In genomic region chr10:71014021-71014782, GRCh38 we compare ENCODE assay signal across 22 cellular contexts.
DNase-seq lines count a peak whose midpoint lies in the region; ATAC-seq and TF ChIP-seq lines count a peak whose summit lies in the region.
"Had no signal": no experiment of that assay in that cellular context is flagged by ENCODE, and none has a peak within 500 bp of the region (broad histone marks: within the 10 kb centered on the region; RNA-seq: fewer than 3 reads in every experiment).

No MANE protein-coding gene starts in this region.

- no peaks in the 10 kb centered on the region for H3K79me2 ChIP-seq in GM23338 (replicated peaks; ENCODE audit: insufficient read depth)

- no peaks in the 10 kb centered on the region for H3K9me2 ChIP-seq in GM23338 (ENCODE audit: insufficient read depth)

- H3K4me1 Mint-ChIP-seq in stimulated activated effector memory CD8-positive, alpha-beta T cell treated with anti-CD3 and anti-CD28 coated beads, Interleukin-12 subunit alpha, Interleukin-12 subunit beta, amount 100 ng/mL, for 72 hours: no peaks in the 10 kb centered on the region
- peaks cover 3% of the 10 kb centered on the region; the same call in 1 of the 3 replicates for H3K4me1 Mint-ChIP-seq in GM23338
- H3K4me1 Mint-ChIP-seq: B cell had no signal

- CTCF ChIA-PET in Panc1 (lab: Charles Lee): no interaction called here

- no peaks in the 10 kb centered on the region for H3K36me3 ChIP-seq in Panc1 (ENCODE audit: control insufficient read depth, insufficient read depth, low read length)
- H3K36me3 ChIP-seq in GM23338 (ENCODE audit: insufficient read depth): no peaks in the 10 kb centered on the region
- H3K36me3 ChIP-seq: SJSA1 had no signal

- H3K9me3 Mint-ChIP-seq in stimulated activated effector memory CD8-positive, alpha-beta T cell treated with anti-CD3 and anti-CD28 coated beads, Interleukin-12 subunit alpha, Interleukin-12 subunit beta, amount 100 ng/mL, for 72 hours: no peaks in the 10 kb centered on the region
- no peaks in the 10 kb centered on the region for H3K9me3 Mint-ChIP-seq in GM23338
- H3K9me3 Mint-ChIP-seq: CD4-positive, alpha-beta T cell; H9 had no signal

- no peaks in the 10 kb centered on the region; the same call in 1 of the 2 replicates for H4K20me1 ChIP-seq in GM23338 (replicated peaks; ENCODE audit: insufficient read depth)

- no peaks in the 10 kb centered on the region for H3F3A ChIP-seq in GM23338 (replicated peaks; ENCODE audit: low read depth)

- H3K9me3 ChIP-seq in Panc1 (ENCODE audit: control insufficient read depth, insufficient read depth, low read depth, low read length): no peaks in the 10 kb centered on the region
- H3K9me3 ChIP-seq: Caco-2, SJSA1 had no signal

- no TSS peak for BruUV-seq in Panc1 (replicated peaks; lab: Mats Ljungman, UMichigan)

- H3K4me1 ChIP-seq in Panc1 (ENCODE audit: control insufficient read depth, insufficient read depth, low read length) (no peaks in the 10 kb centered on the region), GM23338 (ENCODE audit: insufficient read depth) (no peaks in the 10 kb centered on the region)
- H3K4me1 ChIP-seq: Caco-2, SJSA1 had no signal

- intact Hi-C loops in Panc1 (cut with micrococcal nuclease; ENCODE audit: unreplicated experiment) (no loop called here), left cardiac atrium (cut with DNase I) (loop anchor here in 1 of 2 donors (10.0 kb wide), 1 partner anchor 171 kb away; no protein-coding TSS in a partner anchor)

- DNase-seq in NCI-H1092 treated with DMSO at 0.1 percent for 48 hours (lab: John Stamatoyannopoulos, UW): peak; percentile 5
- no peak for DNase-seq in NCI-H1092 (lab: John Stamatoyannopoulos, UW)
- no peak for DNase-seq in Panc1 (ENCODE audit: low read depth, low spot score)
- peak; percentile 65 for DNase-seq in left cardiac atrium
- DNase-seq in stimulated activated effector memory CD8-positive, alpha-beta T cell treated with anti-CD3 and anti-CD28 coated beads, Interleukin-12 subunit alpha, Interleukin-12 subunit beta, amount 100 ng/mL, for 72 hours (ENCODE audit: low spot score in 2 of 2): no peak
- DNase-seq in G401 (ENCODE audit: low spot score): no peak
- DNase-seq in GM23338 (ENCODE audit: low spot score): no peak
- DNase-seq: Caco-2; CD4-positive, alpha-beta T cell; GDM1; H9; NCI-H1436; NCI-H2029 treated with DMSO at 0.1 percent for 48 hours; NCI-H2171 treated with DMSO at 0.1 percent for 48 hours; NCI-H446; NCI-H526 treated with DMSO at 0.1 percent for 48 hours; OCI-M1; SW 1271 had no signal

- no peak overlapping the region for H3K27ac ChIP-seq in Panc1 (ENCODE audit: low read length)
- no peak overlapping the region for H3K27ac ChIP-seq in GM23338 (ENCODE audit: low read depth)
- H3K27ac ChIP-seq: 22Rv1, SJSA1 had no signal

- H3K36me3 Mint-ChIP-seq in stimulated activated effector memory CD8-positive, alpha-beta T cell treated with anti-CD3 and anti-CD28 coated beads, Interleukin-12 subunit alpha, Interleukin-12 subunit beta, amount 100 ng/mL, for 72 hours: no peaks in the 10 kb centered on the region
- H3K36me3 Mint-ChIP-seq in GM23338 (ENCODE audit: low read depth): no peaks in the 10 kb centered on the region

- H3K4me3 Mint-ChIP-seq in stimulated activated effector memory CD8-positive, alpha-beta T cell treated with anti-CD3 and anti-CD28 coated beads, Interleukin-12 subunit alpha, Interleukin-12 subunit beta, amount 100 ng/mL, for 72 hours: no peak overlapping the region
- no peak overlapping the region for H3K4me3 Mint-ChIP-seq in GM23338
- H3K4me3 Mint-ChIP-seq: B cell; CD4-positive, alpha-beta T cell; H9 had no signal

- H3K4me2 ChIP-seq in GM23338: no peak overlapping the region

- no peak overlapping the region for H2AFZ ChIP-seq in GM23338

- H3K27me3 ChIP-seq in Panc1 (ENCODE audit: control insufficient read depth, insufficient read depth, low read length) (peaks cover 15% of the 10 kb centered on the region; the same call in 1 of the 2 replicates), GM23338 (ENCODE audit: insufficient read depth) (no peaks in the 10 kb centered on the region)

- no peak overlapping the region for H3K4me3 ChIP-seq in Panc1 (ENCODE audit: low read depth in 2 of 2, low read length in 2 of 2)
- H3K4me3 ChIP-seq in GM23338: no peak overlapping the region
- H3K4me3 ChIP-seq: SJSA1 had no signal

- H3K27ac Mint-ChIP-seq in stimulated activated effector memory CD8-positive, alpha-beta T cell treated with anti-CD3 and anti-CD28 coated beads, Interleukin-12 subunit alpha, Interleukin-12 subunit beta, amount 100 ng/mL, for 72 hours: no peak overlapping the region
- H3K27ac Mint-ChIP-seq in GM23338: no peak overlapping the region
- H3K27ac Mint-ChIP-seq: B cell; CD4-positive, alpha-beta T cell; H9 had no signal

- no peaks in the 10 kb centered on the region for H3K27me3 Mint-ChIP-seq in GM23338 (ENCODE audit: insufficient read depth, low read depth, poor library complexity)

- POLR2A ChIA-PET in Panc1 (lab: Charles Lee): no interaction called here

- ATAC-seq in Panc1 (0 out of 2 replicates have a peak, but pooled peaks have one; percentile 36), left cardiac atrium (peak; percentile 93 to 94), HG03565 (IDR thresholded peaks at IDR 0.05; ENCODE audit: unreplicated experiment) (no peak), GM23338 (no peak; the same call in 2 of the 3 replicates)
- ATAC-seq in stimulated activated effector memory CD8-positive, alpha-beta T cell treated with anti-CD3 and anti-CD28 coated beads, Interleukin-12 subunit alpha, Interleukin-12 subunit beta, amount 100 ng/mL, for 72 hours: peak; percentile 17

- TF ChIP-seq CTCF in Panc1 (IDR thresholded peaks at IDR 0.05) (no peak), GM23338 (conservative IDR thresholded peaks at IDR 0.05; ENCODE audit: low read depth in 2 of 2) (no peak)

- in situ Hi-C loops in Panc1 (cut with HindIII; ENCODE audit: low pct_unique_long_range_greater_than_20kb, low sequenced_read_pairs) (no loop called here), G401 (cut with HindIII; ENCODE audit: low sequenced_read_pairs) (no loop called here)

TF ChIP-seq in GM23338, 12 proteins besides CTCF, POLR2A, EP300 and RAD21 (continues in another document):
- TF ChIP-seq CREB1 (CRISPR knock-in tag; IDR thresholded peaks at IDR 0.05; ENCODE audit: low read depth): no peak
- TF ChIP-seq NANOG (IDR thresholded peaks at IDR 0.05; ENCODE audit: borderline replicate concordance): no peak
- TF ChIP-seq STAT1 (IDR thresholded peaks at IDR 0.05; ENCODE audit: unreplicated experiment): no peak
- TF ChIP-seq ZNF114 (CRISPR knock-in tag; IDR thresholded peaks at IDR 0.05): no peak
- TF ChIP-seq EZH2 (IDR thresholded peaks at IDR 0.05; ENCODE audit: low read depth, unreplicated experiment): no peak
- TF ChIP-seq ETS1 (IDR thresholded peaks at IDR 0.05): no peak
- no peak for TF ChIP-seq REST (IDR thresholded peaks at IDR 0.05; ENCODE audit: unreplicated experiment)
- TF ChIP-seq EZH2phosphoT487 (IDR thresholded peaks at IDR 0.05; ENCODE audit: unreplicated experiment): no peak
- no peak for TF ChIP-seq POLR2AphosphoS5 (IDR thresholded peaks at IDR 0.05; ENCODE audit: low read depth)

Comparison
In these comparisons a context has a peak if more than half of its experiments do, and no peak if none do; other contexts are left out.
1. DNase-seq: peak in NCI-H1092 treated with DMSO at 0.1 percent for 48 hours (single experiment) and left cardiac atrium (single experiment); none in NCI-H1092 (single experiment), Panc1 (single experiment), stimulated activated effector memory CD8-positive, alpha-beta T cell treated with anti-CD3 and anti-CD28 coated beads, Interleukin-12 subunit alpha, Interleukin-12 subunit beta, amount 100 ng/mL, for 72 hours (0 of 2), G401 (single experiment) and GM23338 (single experiment).
2. ATAC-seq: peak in Panc1 (single experiment), left cardiac atrium (2 of 2) and stimulated activated effector memory CD8-positive, alpha-beta T cell treated with anti-CD3 and anti-CD28 coated beads, Interleukin-12 subunit alpha, Interleukin-12 subunit beta, amount 100 ng/mL, for 72 hours (single experiment); none in HG03565 (single experiment) and GM23338 (single experiment).